Comparison of ENCODE assay signal across 1 cellular context in genomic region chrX:10047133-10047532, GRCh38.
A peak's percentile ranks its signal among the peaks of the same experiment; 100 is the strongest.
TF ChIP-seq lines count a peak whose summit lies in the region.

No MANE protein-coding gene starts in this region.

TF ChIP-seq in K562, 482 proteins besides CTCF, POLR2A, EP300 and RAD21:
- TF ChIP-seq CBFA2T2 (conservative IDR thresholded peaks at IDR 0.05) = 0 out of 2 replicates have a peak, but pooled peaks have one; percentile 8
- no peak for TF ChIP-seq SNIP1 (IDR thresholded peaks at IDR 0.05; ENCODE audit: low read depth)
- TF ChIP-seq ZNF175 (CRISPR knock-in tag; IDR thresholded peaks at IDR 0.05; ENCODE audit: low read depth) = no peak
- peak; percentile 53 for TF ChIP-seq TCF3 (CRISPR knock-in tag; IDR thresholded peaks at IDR 0.05)
- TF ChIP-seq SREBF2 (CRISPR knock-in tag; IDR thresholded peaks at IDR 0.05) = no peak
- TF ChIP-seq TAL1 (IDR thresholded peaks at IDR 0.05) = peak; percentile 43
- TF ChIP-seq, protein P1, sequence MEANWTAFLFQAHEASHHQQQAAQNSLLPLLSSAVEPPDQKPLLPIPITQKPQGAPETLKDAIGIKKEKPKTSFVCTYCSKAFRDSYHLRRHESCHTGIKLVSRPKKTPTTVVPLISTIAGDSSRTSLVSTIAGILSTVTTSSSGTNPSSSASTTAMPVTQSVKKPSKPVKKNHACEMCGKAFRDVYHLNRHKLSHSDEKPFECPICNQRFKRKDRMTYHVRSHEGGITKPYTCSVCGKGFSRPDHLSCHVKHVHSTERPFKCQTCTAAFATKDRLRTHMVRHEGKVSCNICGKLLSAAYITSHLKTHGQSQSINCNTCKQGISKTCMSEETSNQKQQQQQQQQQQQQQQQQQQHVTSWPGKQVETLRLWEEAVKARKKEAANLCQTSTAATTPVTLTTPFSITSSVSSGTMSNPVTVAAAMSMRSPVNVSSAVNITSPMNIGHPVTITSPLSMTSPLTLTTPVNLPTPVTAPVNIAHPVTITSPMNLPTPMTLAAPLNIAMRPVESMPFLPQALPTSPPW (CRISPR knock-in tag; IDR thresholded peaks at IDR 0.05) = peak; percentile 19; the same call in 1 of the 2 replicates
- TF ChIP-seq, protein P2, sequence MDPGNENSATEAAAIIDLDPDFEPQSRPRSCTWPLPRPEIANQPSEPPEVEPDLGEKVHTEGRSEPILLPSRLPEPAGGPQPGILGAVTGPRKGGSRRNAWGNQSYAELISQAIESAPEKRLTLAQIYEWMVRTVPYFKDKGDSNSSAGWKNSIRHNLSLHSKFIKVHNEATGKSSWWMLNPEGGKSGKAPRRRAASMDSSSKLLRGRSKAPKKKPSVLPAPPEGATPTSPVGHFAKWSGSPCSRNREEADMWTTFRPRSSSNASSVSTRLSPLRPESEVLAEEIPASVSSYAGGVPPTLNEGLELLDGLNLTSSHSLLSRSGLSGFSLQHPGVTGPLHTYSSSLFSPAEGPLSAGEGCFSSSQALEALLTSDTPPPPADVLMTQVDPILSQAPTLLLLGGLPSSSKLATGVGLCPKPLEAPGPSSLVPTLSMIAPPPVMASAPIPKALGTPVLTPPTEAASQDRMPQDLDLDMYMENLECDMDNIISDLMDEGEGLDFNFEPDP (CRISPR knock-in tag; IDR thresholded peaks at IDR 0.05) = no peak
- peak; percentile 41; the same call in 1 of the 2 replicates for TF ChIP-seq ARID1B (IDR thresholded peaks at IDR 0.05)
- no peak for TF ChIP-seq STAT5B (CRISPR knock-in tag; IDR thresholded peaks at IDR 0.05)
- TF ChIP-seq PATZ1 (CRISPR knock-in tag; IDR thresholded peaks at IDR 0.05; ENCODE audit: borderline replicate concordance) = no peak
- TF ChIP-seq WHSC1 (IDR thresholded peaks at IDR 0.05; ENCODE audit: low read length) = no peak
- TF ChIP-seq, protein P3, sequence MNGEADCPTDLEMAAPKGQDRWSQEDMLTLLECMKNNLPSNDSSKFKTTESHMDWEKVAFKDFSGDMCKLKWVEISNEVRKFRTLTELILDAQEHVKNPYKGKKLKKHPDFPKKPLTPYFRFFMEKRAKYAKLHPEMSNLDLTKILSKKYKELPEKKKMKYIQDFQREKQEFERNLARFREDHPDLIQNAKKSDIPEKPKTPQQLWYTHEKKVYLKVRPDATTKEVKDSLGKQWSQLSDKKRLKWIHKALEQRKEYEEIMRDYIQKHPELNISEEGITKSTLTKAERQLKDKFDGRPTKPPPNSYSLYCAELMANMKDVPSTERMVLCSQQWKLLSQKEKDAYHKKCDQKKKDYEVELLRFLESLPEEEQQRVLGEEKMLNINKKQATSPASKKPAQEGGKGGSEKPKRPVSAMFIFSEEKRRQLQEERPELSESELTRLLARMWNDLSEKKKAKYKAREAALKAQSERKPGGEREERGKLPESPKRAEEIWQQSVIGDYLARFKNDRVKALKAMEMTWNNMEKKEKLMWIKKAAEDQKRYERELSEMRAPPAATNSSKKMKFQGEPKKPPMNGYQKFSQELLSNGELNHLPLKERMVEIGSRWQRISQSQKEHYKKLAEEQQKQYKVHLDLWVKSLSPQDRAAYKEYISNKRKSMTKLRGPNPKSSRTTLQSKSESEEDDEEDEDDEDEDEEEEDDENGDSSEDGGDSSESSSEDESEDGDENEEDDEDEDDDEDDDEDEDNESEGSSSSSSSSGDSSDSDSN (IDR thresholded peaks at IDR 0.05; ENCODE audit: borderline replicate concordance in 1 of 2, low read depth in 2 of 2, low read length in 2 of 2) = no peak
- no peak for TF ChIP-seq ZNF561 (CRISPR knock-in tag; conservative IDR thresholded peaks at IDR 0.05)
- TF ChIP-seq ZNF75A (CRISPR knock-in tag; IDR thresholded peaks at IDR 0.05) = no peak
- TF ChIP-seq FOXP1 (CRISPR knock-in tag; IDR thresholded peaks at IDR 0.05) = no peak
- TF ChIP-seq PHF8 (IDR thresholded peaks at IDR 0.05; ENCODE audit: borderline replicate concordance, low read length) = no peak
- no peak for TF ChIP-seq ZNF124 (CRISPR knock-in tag; IDR thresholded peaks at IDR 0.05)
- TF ChIP-seq FOSL1 (tag; conservative IDR thresholded peaks at IDR 0.05) = no peak
- TF ChIP-seq SMAD1 (IDR thresholded peaks at IDR 0.05; ENCODE audit: low read depth, low read length, partially characterized antibody) = no peak
- TF ChIP-seq USF2 (CRISPR knock-in tag; IDR thresholded peaks at IDR 0.05) = no peak
- TF ChIP-seq THAP7 (CRISPR knock-in tag; IDR thresholded peaks at IDR 0.05) = no peak
- TF ChIP-seq ZNF134 (CRISPR knock-in tag; conservative IDR thresholded peaks at IDR 0.05) = no peak
- TF ChIP-seq ZNF277 (CRISPR knock-in tag; IDR thresholded peaks at IDR 0.05; ENCODE audit: borderline replicate concordance) = no peak
- no peak for TF ChIP-seq HDAC8 (tag; IDR thresholded peaks at IDR 0.05)
- no peak for TF ChIP-seq NR1H2 (CRISPR knock-in tag; IDR thresholded peaks at IDR 0.05)
- no peak for TF ChIP-seq HLTF (IDR thresholded peaks at IDR 0.05)
- TF ChIP-seq ZNF354B (CRISPR knock-in tag; IDR thresholded peaks at IDR 0.05) = no peak
- no peak for TF ChIP-seq ZNF146 (CRISPR knock-in tag; IDR thresholded peaks at IDR 0.05; ENCODE audit: unreplicated experiment)
- TF ChIP-seq, protein P4, sequence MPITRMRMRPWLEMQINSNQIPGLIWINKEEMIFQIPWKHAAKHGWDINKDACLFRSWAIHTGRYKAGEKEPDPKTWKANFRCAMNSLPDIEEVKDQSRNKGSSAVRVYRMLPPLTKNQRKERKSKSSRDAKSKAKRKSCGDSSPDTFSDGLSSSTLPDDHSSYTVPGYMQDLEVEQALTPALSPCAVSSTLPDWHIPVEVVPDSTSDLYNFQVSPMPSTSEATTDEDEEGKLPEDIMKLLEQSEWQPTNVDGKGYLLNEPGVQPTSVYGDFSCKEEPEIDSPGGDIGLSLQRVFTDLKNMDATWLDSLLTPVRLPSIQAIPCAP (CRISPR knock-in tag; IDR thresholded peaks at IDR 0.05; ENCODE audit: borderline replicate concordance) = no peak
- no peak for TF ChIP-seq MEF2D (tag; conservative IDR thresholded peaks at IDR 0.05; ENCODE audit: low read depth)
- TF ChIP-seq CBFA2T3 (IDR thresholded peaks at IDR 0.05) = peak; percentile 48
